In the genomic region with DNA sequence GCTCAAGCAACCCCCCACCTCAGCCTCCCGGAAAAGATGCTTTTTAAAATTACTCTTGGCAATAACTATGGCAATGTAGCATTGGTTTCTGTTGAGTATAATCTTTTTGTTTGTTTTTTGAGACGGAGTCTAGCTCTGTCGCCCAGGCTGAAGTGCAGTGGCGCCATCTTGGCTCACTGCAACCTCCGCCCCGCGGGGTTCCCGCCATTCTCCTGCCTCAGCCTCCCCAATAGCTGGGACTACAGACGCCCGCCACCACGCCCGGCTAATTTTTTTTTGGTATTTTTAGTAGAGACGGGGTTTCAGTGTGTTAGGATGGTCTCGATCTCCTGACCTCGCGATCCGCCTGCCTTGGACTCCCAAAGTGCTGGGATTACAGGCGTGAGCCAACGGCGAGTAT, we compare ENCODE assay signal across 1 cellular context.
TF ChIP-seq lines count a peak whose summit lies in the region.

No MANE protein-coding gene starts in this region.

TF ChIP-seq in Ishikawa, 13 proteins besides CTCF, POLR2A, EP300 and RAD21:
- peak; percentile 69; the same call in 1 of the 2 replicates for TF ChIP-seq YY1 (IDR thresholded peaks at IDR 0.05; ENCODE audit: low read depth)
TF ChIP-seq in Ishikawa: peak in this region for 1; not testable (repeated sequence) for 12.
